7 cellular contexts compared by ENCODE assay signal in genomic region chr19:46661735-46662592, GRCh38. TPM values are rescaled to one million over a fixed set of nuclear protein-coding genes. Genes with fewer than 3 reads are reported as not detected.
A peak's percentile ranks its signal among the peaks of the same experiment; 100 is the strongest.
DNase-seq lines count a peak whose midpoint lies in the region; ATAC-seq and TF ChIP-seq lines count a peak whose summit lies in the region.

No MANE protein-coding gene starts in this region.

- H3K27ac ChIP-seq in ascending aorta = peak overlapping the region; percentile 62 to 85
- peak overlapping the region; percentile 87 to 90 for H3K27ac ChIP-seq in right atrium auricular region
- H3K27ac ChIP-seq in urinary bladder (ENCODE audit: low read depth) = no peak overlapping the region

- intact Hi-C loops in ascending aorta (cut with DNase I) = loop anchor here (1.0 kb wide), 4 partner anchors 48 to 595 kb away; partner anchors contain the start of gene CALM3

- 6% methylated on average over 19 of the region's 19 CpGs for WGBS in urinary bladder

- peaks cover 4 to 10% of the 10 kb centered on the region in 2 donors for H3K4me1 ChIP-seq in ascending aorta
- peaks cover 0 to 33% of the 10 kb centered on the region in 2 donors for H3K4me1 ChIP-seq in right atrium auricular region
- no peaks in the 10 kb centered on the region for H3K4me1 ChIP-seq in urinary bladder (ENCODE audit: insufficient read depth)

- peak; percentile 26 for ATAC-seq in GM18861 (IDR thresholded peaks at IDR 0.05; ENCODE audit: unreplicated experiment)

- H3K9me3 ChIP-seq in ascending aorta (no peaks in the 10 kb centered on the region), right atrium auricular region (no peaks in the 10 kb centered on the region)

- H3K36me3 ChIP-seq in ascending aorta (peaks cover under 1 to 3% of the 10 kb centered on the region in 2 donors), right atrium auricular region (no peaks in the 10 kb centered on the region), urinary bladder (ENCODE audit: insufficient read depth) (no peaks in the 10 kb centered on the region)

- H3K27me3 ChIP-seq in ascending aorta (no peaks in the 10 kb centered on the region), right atrium auricular region (no peaks in the 10 kb centered on the region)

- peak overlapping the region; percentile 34 to 70 for H3K4me3 ChIP-seq in ascending aorta
- peak overlapping the region in 1 of 2 donors; percentile 47 for H3K4me3 ChIP-seq in right atrium auricular region
- peak overlapping the region; percentile 8 for H3K4me3 ChIP-seq in urinary bladder (ENCODE audit: low read depth, low read length)

- TF ChIP-seq CTCF in ascending aorta (IDR thresholded peaks at IDR 0.05) (peak; percentile 90 to 96 (median 96)), right atrium auricular region (IDR thresholded peaks at IDR 0.05) (peak; percentile 78 to 96)

- DNase-seq in NCI-H187 (lab: John Stamatoyannopoulos, UW) (peak; percentile 78 to 85), T-helper 9 cell (peak; percentile 67), ascending aorta (ENCODE audit: low spot score in 2 of 2) (peak; percentile 60 to 91), right atrium auricular region (ENCODE audit: low spot score) (peak; percentile 90), pulmonary artery endothelial cell (ENCODE audit: low read depth, low spot score) (peak; percentile 76)

RNA-seq across cellular contexts. Expression of gene DACT3, which starts 1.0 kb away (rescaled TPM):
- total RNA-seq in ascending aorta = 104 TPM
- total RNA-seq in right atrium auricular region = 10 to 100 TPM; 23.5 to 25.9 TPM
- 0.66 and 1.3 TPM in 2 replicates for total RNA-seq in pulmonary artery endothelial cell
- total RNA-seq in urinary bladder = 20.0 TPM
- 78.9 TPM for polyA plus RNA-seq in urinary bladder

RNA-seq across cellular contexts. Expression of gene GNG8, which starts 26.0 kb away (rescaled TPM):
- total RNA-seq in ascending aorta = not detected
- total RNA-seq in right atrium auricular region = not detected
- total RNA-seq in pulmonary artery endothelial cell = not detected in 2 replicates
- not detected for total RNA-seq in urinary bladder
- polyA plus RNA-seq in urinary bladder = not detected

RNA-seq across cellular contexts. Expression of gene PTGIR, which starts 37.1 kb away (rescaled TPM):
- total RNA-seq in ascending aorta (120 TPM), right atrium auricular region (10 to 100 TPM in 1 of 2 donors, 1 to 10 TPM in 1; 7.0 to 20.6 TPM), pulmonary artery endothelial cell (7.9 and 8.5 TPM in 2 replicates), urinary bladder (2.6 TPM)
- 4.0 TPM for polyA plus RNA-seq in urinary bladder

RNA-seq across cellular contexts. Expression of gene PRKD2, which starts 55.0 kb away (rescaled TPM):
- total RNA-seq in ascending aorta (101 TPM), right atrium auricular region (10 to 100 TPM in 1 of 2 donors, 1 to 10 TPM in 1; 8.6 to 19.2 TPM), pulmonary artery endothelial cell (39.4 and 49.7 TPM in 2 replicates), urinary bladder (12.1 TPM)
- polyA plus RNA-seq in urinary bladder = 29.9 TPM
